10 cellular contexts compared by ENCODE assay signal in the genomic region with DNA sequence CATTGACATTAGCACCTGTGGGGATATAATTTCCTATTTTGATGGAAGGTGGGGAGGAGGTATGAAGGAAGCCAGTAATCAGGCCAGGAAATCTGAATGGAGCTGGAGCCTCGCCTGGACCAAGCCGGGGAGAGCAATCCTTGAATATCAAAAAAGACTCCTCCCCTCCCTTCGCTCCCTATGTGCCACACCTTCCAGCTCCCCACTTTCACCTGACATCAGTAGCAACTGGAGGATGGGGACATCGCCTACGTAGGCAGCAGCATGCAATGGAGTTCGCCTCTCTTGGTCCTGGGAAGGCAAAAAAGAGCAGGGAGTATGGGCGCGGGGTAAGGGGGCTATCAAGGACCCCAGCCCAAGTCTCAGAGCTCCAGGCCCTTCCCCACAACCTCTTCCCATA. TPM values are rescaled to one million over a fixed set of nuclear protein-coding genes. Genes with fewer than 3 reads are reported as not detected.
A peak's percentile ranks its signal among the peaks of the same experiment; 100 is the strongest.
DNase-seq lines count a peak whose midpoint lies in the region; ATAC-seq, FAIRE-seq and TF ChIP-seq lines count a peak whose summit lies in the region.
"Had no signal": no experiment of that assay in that cellular context is flagged by ENCODE, and none has a peak within 500 bp of the region (broad histone marks: within the 10 kb centered on the region; RNA-seq: fewer than 3 reads in every experiment).

No MANE protein-coding gene starts in this region.

- no peak for TF ChIP-seq POLR2A in NB4 (IDR thresholded peaks at IDR 0.05; ENCODE audit: extremely low read depth, insufficient read length)

- peak overlapping the region; percentile 79 to 93 for H3K27ac Mint-ChIP-seq in effector memory CD8-positive, alpha-beta T cell

- peak overlapping the region; percentile 92 for H3K9ac ChIP-seq in BLaER1

- H3K4me1 Mint-ChIP-seq in effector memory CD8-positive, alpha-beta T cell (ENCODE audit: low read depth in 2 of 2): peaks cover 17 to 23% of the 10 kb centered on the region in 2 donors

- no peak for FAIRE-seq in frontal cortex (lab: Jason Lieb, UNC)
- FAIRE-seq: endometrium had no signal

- H3K27me3 ChIP-seq in BLaER1 (no peaks in the 10 kb centered on the region), neuron (ENCODE audit: insufficient read depth, low read length) (no peaks in the 10 kb centered on the region)

- TF ChIP-seq CTCF in NB4 (IDR thresholded peaks at IDR 0.05; ENCODE audit: low read depth, low read length): no peak

- DNase-seq in NB4 (ENCODE audit: low read depth): no peak
- no peak for DNase-seq in effector memory CD8-positive, alpha-beta T cell
- no peak for DNase-seq in frontal cortex (ENCODE audit: low spot score in 2 of 2)
- DNase-seq in NCI-H2081 (lab: John Stamatoyannopoulos, UW): no peak
- DNase-seq in DMS53 treated with DMSO at 0.1 percent for 48 hours (lab: John Stamatoyannopoulos, UW; ENCODE audit: unreplicated experiment): no peak
- DNase-seq: NCI-H1694 treated with DMSO at 0.1 percent for 48 hours had no signal

- peak overlapping the region; percentile 86 for H3K4me3 ChIP-seq in BLaER1
- H3K4me3 ChIP-seq in NB4 (ENCODE audit: low read depth, low read length): peak overlapping the region; percentile 76
- peak overlapping the region; percentile 68 for H3K4me3 ChIP-seq in neuron (ENCODE audit: low read length)

- H2AFZ ChIP-seq in neuron (ENCODE audit: low read depth, low read length): no peak overlapping the region

- peak overlapping the region; percentile 83 for H3K4me3 Mint-ChIP-seq in effector memory CD8-positive, alpha-beta T cell

- H3K27ac ChIP-seq in BLaER1: peak overlapping the region; percentile 86; the same call in 1 of the 2 replicates

- peak overlapping the region; percentile 90 for H3K4me2 ChIP-seq in BLaER1

- H3K9me3 ChIP-seq in BLaER1: no peaks in the 10 kb centered on the region
- no peaks in the 10 kb centered on the region for H3K9me3 ChIP-seq in neuron (ENCODE audit: low read length)

- peaks cover 22% of the 10 kb centered on the region for H3K4me1 ChIP-seq in BLaER1
- H3K4me1 ChIP-seq in neuron (ENCODE audit: insufficient read depth, low read length): peaks cover 14% of the 10 kb centered on the region

- H3K9me3 Mint-ChIP-seq in effector memory CD8-positive, alpha-beta T cell: no peaks in the 10 kb centered on the region

- no peaks in the 10 kb centered on the region for H3K27me3 Mint-ChIP-seq in effector memory CD8-positive, alpha-beta T cell

- H3K36me3 ChIP-seq in BLaER1: peaks cover 48% of the 10 kb centered on the region
- H3K36me3 ChIP-seq in neuron (ENCODE audit: insufficient read depth, low read length): peaks cover 40% of the 10 kb centered on the region

- peaks cover 23% of the 10 kb centered on the region for H4K20me1 ChIP-seq in BLaER1

- no peak for ATAC-seq in effector memory CD8-positive, alpha-beta T cell (replicated peaks)
- ATAC-seq in GM18868 (IDR thresholded peaks at IDR 0.05; ENCODE audit: unreplicated experiment): no peak

- H3K36me3 Mint-ChIP-seq in effector memory CD8-positive, alpha-beta T cell (ENCODE audit: insufficient read depth): peaks cover 52% of the 10 kb centered on the region

RNA-seq across cellular contexts. Expression of a gene that starts 1.1 kb away (rescaled TPM):
- total RNA-seq in frontal cortex: 10.2 TPM

RNA-seq across cellular contexts. Expression of a gene that starts 9.7 kb away (rescaled TPM):
- total RNA-seq in frontal cortex: 12.2 TPM

RNA-seq across cellular contexts. Expression of a gene that starts 27.2 kb away (rescaled TPM):
- not detected for total RNA-seq in frontal cortex

RNA-seq across cellular contexts. Expression of a gene that starts 32.9 kb away (rescaled TPM):
- 26.9 TPM for total RNA-seq in frontal cortex

RNA-seq across cellular contexts. Expression of a gene that starts 35.3 kb away (rescaled TPM):
- 53.0 TPM for total RNA-seq in frontal cortex
